ENCODE assay signal across 8 cellular contexts in the genomic region with DNA sequence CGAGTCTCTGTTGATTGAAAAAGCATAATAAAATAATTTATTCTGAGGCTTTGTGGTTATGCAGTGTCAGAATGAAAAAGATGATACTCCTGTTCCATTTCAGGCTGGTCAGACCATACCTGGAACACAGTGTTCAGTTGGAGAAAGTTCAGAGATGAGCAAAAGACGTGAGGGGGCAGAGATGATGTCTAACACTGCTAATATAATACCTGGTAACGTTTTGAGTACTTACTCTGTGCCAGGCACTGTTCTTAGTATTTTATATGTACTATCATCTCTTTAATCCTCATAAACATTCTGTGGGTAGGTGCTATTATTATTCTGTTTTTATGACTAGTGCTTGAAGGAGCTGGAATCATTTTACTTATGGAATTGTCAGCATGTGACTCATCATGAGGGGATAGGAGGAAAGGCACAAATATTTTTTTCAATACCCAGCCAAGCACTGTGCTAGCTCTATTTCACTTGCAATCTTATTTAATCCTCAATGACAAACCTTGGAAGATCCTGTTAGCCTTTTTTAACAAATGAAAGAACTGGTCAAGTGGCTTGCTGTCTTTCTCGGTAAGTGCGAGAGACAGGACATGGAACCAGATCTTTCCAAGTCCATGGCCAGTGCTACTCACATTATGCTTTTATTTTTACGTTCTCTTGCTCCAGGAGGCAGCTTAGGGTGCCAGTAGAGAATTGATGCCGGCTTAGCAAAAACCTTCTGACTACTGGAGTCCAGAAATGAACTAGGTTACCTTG. TPM values are rescaled to one million over a fixed set of nuclear protein-coding genes. Genes with fewer than 3 reads are reported as not detected.
DNase-seq lines count a peak whose midpoint lies in the region; ATAC-seq, FAIRE-seq and TF ChIP-seq lines count a peak whose summit lies in the region.

No MANE protein-coding gene starts in this region.

- H3K9ac ChIP-seq in adipocyte (ENCODE audit: low read length) = peak overlapping the region; percentile 21
- peak overlapping the region; percentile 43 for H3K9ac ChIP-seq in keratinocyte (ENCODE audit: control insufficient read depth, extremely low read depth, insufficient read depth, low read length)

- H3K4me3 ChIP-seq in adipocyte (ENCODE audit: low read length) (peak overlapping the region; percentile 65), keratinocyte (ENCODE audit: control insufficient read depth in 2 of 3, extremely low read depth in 1 of 3, insufficient read depth in 2 of 3, low read depth in 1 of 3, low read length in 3 of 3) (peak overlapping the region in 2 of 3 experiments; percentile 4 to 31), thoracic aorta (peak overlapping the region; percentile 46)

- peak overlapping the region; percentile 83 for H3K4me2 ChIP-seq in keratinocyte (ENCODE audit: control insufficient read depth, extremely low read depth, insufficient read depth, low read depth, low read length)

- peaks cover 52% of the 10 kb centered on the region for H3K4me1 ChIP-seq in adipocyte (ENCODE audit: control insufficient read depth, insufficient read depth, low read length)
- H3K4me1 ChIP-seq in keratinocyte (ENCODE audit: control insufficient read depth, extremely low read depth, insufficient read depth, low read length) = peaks cover 35% of the 10 kb centered on the region
- H3K4me1 ChIP-seq in thoracic aorta (ENCODE audit: control insufficient read depth in 1 of 2, low read depth in 2 of 2) = peaks cover 67 to 76% of the 10 kb centered on the region in 2 donors

- H3K79me2 ChIP-seq in keratinocyte (ENCODE audit: control insufficient read depth, insufficient read depth, low read length) = peaks cover 88% of the 10 kb centered on the region

- H3K27me3 ChIP-seq in adipocyte (replicated peaks; ENCODE audit: control insufficient read depth, insufficient read depth, low read length) (no peaks in the 10 kb centered on the region), keratinocyte (ENCODE audit: control insufficient read depth, extremely low read depth, insufficient read depth, low read length) (no peaks in the 10 kb centered on the region), thoracic aorta (replicated peaks; ENCODE audit: insufficient read depth) (no peaks in the 10 kb centered on the region)

- ATAC-seq in GM18502 (IDR thresholded peaks at IDR 0.05; ENCODE audit: poor library complexity, unreplicated experiment) = peak; percentile 74
- ATAC-seq in HG03159 (IDR thresholded peaks at IDR 0.05; ENCODE audit: unreplicated experiment) = peak; percentile 60
- peak; percentile 33 for ATAC-seq in thoracic aorta (ENCODE audit: insufficient number of reproducible peaks, low FRiP score, low read depth)
- ATAC-seq in HG02798 (IDR thresholded peaks at IDR 0.05; ENCODE audit: poor library complexity, unreplicated experiment) = no peak
- ATAC-seq in HG03457 (IDR thresholded peaks at IDR 0.05; ENCODE audit: unreplicated experiment) = no peak

- H3K9me1 ChIP-seq in keratinocyte (ENCODE audit: control insufficient read depth, extremely low read depth, insufficient read depth, low read length) = no peaks in the 10 kb centered on the region

- DNase-seq in adipocyte (ENCODE audit: low read depth) = peak; percentile 87
- no peak for DNase-seq in keratinocyte (ENCODE audit: low read depth, low spot score)
- no peak for DNase-seq in thoracic aorta (ENCODE audit: low spot score)
- no peak for DNase-seq in GM10248 (ENCODE audit: extremely low spot score)

- CTCF ChIA-PET in GM10248 (lab: Yijun Ruan, JAX) = interaction anchor here (0.7 kb wide), 1 partner anchor 19 kb away, joined by 3 read pairs; no protein-coding TSS in a partner anchor

- dilution Hi-C loops in keratinocyte (cut with MboI; ENCODE audit: extremely low pct_ligation_motif_present, low sequenced_read_pairs) = no loop called here

- POLR2A ChIA-PET in GM10248 (lab: Yijun Ruan, JAX) = no interaction called here

- TF ChIP-seq CTCF in keratinocyte (optimal IDR thresholded peaks at IDR 0.05 in 1 of 3, IDR thresholded peaks at IDR 0.05 in 1 of 3, conservative IDR thresholded peaks at IDR 0.05 in 1 of 3; ENCODE audit: extremely low read depth in 1 of 3, insufficient read depth in 2 of 3, low read length in 3 of 3) = no peak
- no peak for TF ChIP-seq CTCF in thoracic aorta (IDR thresholded peaks at IDR 0.05)
- no peak for TF ChIP-seq CTCF in GM10248 (IDR thresholded peaks at IDR 0.05; ENCODE audit: control extremely low read depth, extremely low read depth, low read depth, missing control alignments)

- H3K9me3 ChIP-seq in adipocyte (ENCODE audit: control insufficient read depth, low read length) = no peaks in the 10 kb centered on the region
- H3K9me3 ChIP-seq in keratinocyte (ENCODE audit: control insufficient read depth, low read depth, low read length) = no peaks in the 10 kb centered on the region
- no peaks in the 10 kb centered on the region for H3K9me3 ChIP-seq in thoracic aorta

- H3K36me3 ChIP-seq in adipocyte (ENCODE audit: control insufficient read depth, insufficient read depth, low read length, severe bottlenecking) (no peaks in the 10 kb centered on the region), keratinocyte (ENCODE audit: control insufficient read depth in 2 of 2, extremely low read depth in 1 of 2, insufficient read depth in 2 of 2, low read length in 2 of 2) (peaks cover 0 to 2% of the 10 kb centered on the region in 2 experiments), thoracic aorta (no peaks in the 10 kb centered on the region)

- peaks cover 25% of the 10 kb centered on the region for H4K20me1 ChIP-seq in keratinocyte (ENCODE audit: control insufficient read depth, extremely low read depth, insufficient read depth, low read length)

- H2AFZ ChIP-seq in keratinocyte (ENCODE audit: control insufficient read depth, low read length) = no peak overlapping the region

- peak; percentile 44 for FAIRE-seq in keratinocyte (lab: Jason Lieb, UNC)

- H3K27ac ChIP-seq in keratinocyte (ENCODE audit: control insufficient read depth, insufficient read depth, low read length) (peak overlapping the region; percentile 78), thoracic aorta (peak overlapping the region; percentile 66 to 76)

RNA-seq across cellular contexts. Expression of a gene that starts 31.9 kb away (rescaled TPM):
- 219 to 310 TPM (median 253 TPM) in 3 replicates for polyA plus RNA-seq in keratinocyte
- 1,067 TPM for polyA plus RNA-seq in keratinocyte (2011; ENCODE audit: low read depth)
- 127 and 198 TPM in 2 replicates for polyA plus RNA-seq in keratinocyte (2011; cell fraction: cytosol; rRNA removed)
- polyA plus RNA-seq in keratinocyte (2011; cell fraction: nucleus; rRNA removed) = 543 and 692 TPM in 2 replicates
- 163 and 252 TPM in 2 replicates for polyA plus RNA-seq in keratinocyte (2012; ENCODE audit: low replicate concordance)
- polyA minus RNA-seq in keratinocyte = 189 to 616 TPM (median 435 TPM) in 3 replicates
- polyA minus RNA-seq in keratinocyte (2011; cell fraction: cytosol; rRNA and poly(A)+ RNA removed) = 205 TPM
- 533 and 899 TPM in 2 replicates for polyA minus RNA-seq in keratinocyte (2011; cell fraction: nucleus; rRNA and poly(A)+ RNA removed)
- 100 to 1,000 TPM; 280 to 340 TPM for total RNA-seq in thoracic aorta

Comparison
In these comparisons a context has a peak if more than half of its experiments do, and no peak if none do; other contexts are left out.
1. ATAC-seq: peak in GM18502 (single experiment), HG03159 (single experiment) and thoracic aorta (single experiment); none in HG02798 (single experiment) and HG03457 (single experiment).
2. Peak in every context shown above with its lines, with median percentiles within 50 percentile points of each other: H3K4me3 ChIP-seq.